Comparison of ENCODE assay signal across 1 cellular context in the genomic region with DNA sequence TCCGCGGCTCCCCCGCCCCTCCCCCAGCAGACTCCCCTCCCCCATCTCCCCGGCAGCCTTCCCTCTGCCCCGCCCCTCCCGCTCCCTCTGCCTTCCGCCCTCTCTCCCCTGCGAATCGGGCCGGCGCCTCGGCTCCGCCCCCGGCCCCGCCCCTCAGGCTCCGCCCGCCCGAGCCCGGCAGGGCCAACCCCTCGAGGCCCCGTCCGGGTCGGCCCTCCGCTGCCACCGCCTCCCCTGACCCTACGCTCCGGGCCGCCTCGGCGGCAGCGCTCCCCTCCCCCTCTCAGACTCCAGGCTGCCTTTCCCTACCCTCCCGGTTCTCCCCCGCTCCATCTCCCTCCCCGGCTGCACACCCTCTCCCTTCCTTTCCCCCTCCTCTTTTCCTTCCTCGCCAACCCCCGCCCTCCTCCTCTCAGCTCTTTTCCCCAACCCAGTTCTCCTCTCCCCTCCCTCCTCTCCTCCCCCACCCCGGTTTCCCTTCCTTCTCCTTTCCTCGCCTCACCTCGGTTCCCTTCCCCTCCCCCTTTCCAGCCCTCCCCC.
TF ChIP-seq lines count a peak whose summit lies in the region.

No MANE protein-coding gene starts in this region.

TF ChIP-seq in HEK293, 187 proteins besides CTCF, POLR2A, EP300 and RAD21 (continued from another document and continues in another):
- TF ChIP-seq, protein P1, sequence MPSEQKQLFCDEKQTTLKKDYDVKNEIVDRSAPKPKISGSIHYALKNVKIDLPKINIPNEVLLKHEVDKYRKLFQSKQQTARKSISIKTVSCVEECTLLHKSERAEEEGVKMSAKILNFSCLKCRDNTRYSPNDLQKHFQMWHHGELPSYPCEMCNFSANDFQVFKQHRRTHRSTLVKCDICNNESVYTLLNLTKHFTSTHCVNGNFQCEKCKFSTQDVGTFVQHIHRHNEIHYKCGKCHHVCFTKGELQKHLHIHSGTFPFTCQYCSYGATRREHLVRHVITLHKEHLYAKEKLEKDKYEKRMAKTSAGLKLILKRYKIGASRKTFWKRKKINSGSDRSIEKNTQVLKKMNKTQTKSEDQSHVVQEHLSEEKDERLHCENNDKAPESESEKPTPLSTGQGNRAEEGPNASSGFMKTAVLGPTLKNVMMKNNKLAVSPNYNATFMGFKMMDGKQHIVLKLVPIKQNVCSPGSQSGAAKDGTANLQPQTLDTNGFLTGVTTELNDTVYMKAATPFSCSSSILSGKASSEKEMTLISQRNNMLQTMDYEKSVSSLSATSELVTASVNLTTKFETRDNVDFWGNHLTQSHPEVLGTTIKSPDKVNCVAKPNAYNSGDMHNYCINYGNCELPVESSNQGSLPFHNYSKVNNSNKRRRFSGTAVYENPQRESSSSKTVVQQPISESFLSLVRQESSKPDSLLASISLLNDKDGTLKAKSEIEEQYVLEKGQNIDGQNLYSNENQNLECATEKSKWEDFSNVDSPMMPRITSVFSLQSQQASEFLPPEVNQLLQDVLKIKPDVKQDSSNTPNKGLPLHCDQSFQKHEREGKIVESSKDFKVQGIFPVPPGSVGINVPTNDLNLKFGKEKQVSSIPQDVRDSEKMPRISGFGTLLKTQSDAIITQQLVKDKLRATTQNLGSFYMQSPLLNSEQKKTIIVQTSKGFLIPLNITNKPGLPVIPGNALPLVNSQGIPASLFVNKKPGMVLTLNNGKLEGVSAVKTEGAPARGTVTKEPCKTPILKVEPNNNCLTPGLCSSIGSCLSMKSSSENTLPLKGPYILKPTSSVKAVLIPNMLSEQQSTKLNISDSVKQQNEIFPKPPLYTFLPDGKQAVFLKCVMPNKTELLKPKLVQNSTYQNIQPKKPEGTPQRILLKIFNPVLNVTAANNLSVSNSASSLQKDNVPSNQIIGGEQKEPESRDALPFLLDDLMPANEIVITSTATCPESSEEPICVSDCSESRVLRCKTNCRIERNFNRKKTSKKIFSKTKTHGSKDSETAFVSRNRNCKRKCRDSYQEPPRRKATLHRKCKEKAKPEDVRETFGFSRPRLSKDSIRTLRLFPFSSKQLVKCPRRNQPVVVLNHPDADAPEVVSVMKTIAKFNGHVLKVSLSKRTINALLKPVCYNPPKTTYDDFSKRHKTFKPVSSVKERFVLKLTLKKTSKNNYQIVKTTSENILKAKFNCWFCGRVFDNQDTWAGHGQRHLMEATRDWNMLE (tag by site-specific recombination; conservative IDR thresholded peaks at IDR 0.05; ENCODE audit: low read depth): no peak
- TF ChIP-seq KLF9 (tag by site-specific recombination; IDR thresholded peaks at IDR 0.05; ENCODE audit: low read depth) (peak; percentile 79; the same call in 1 of the 2 replicates), ZNF404 (tag by site-specific recombination; IDR thresholded peaks at IDR 0.05) (no peak), GFI1B (tag by site-specific recombination; IDR thresholded peaks at IDR 0.05) (no peak), YY2 (tag by site-specific recombination; IDR thresholded peaks at IDR 0.05) (no peak), ZNF202 (tag by site-specific recombination; IDR thresholded peaks at IDR 0.05; ENCODE audit: borderline replicate concordance) (no peak), ZFP41 (tag by site-specific recombination; IDR thresholded peaks at IDR 0.05; ENCODE audit: borderline replicate concordance) (no peak), ZNF670 (tag by site-specific recombination; IDR thresholded peaks at IDR 0.05; ENCODE audit: low read depth) (no peak), HOXC10 (CRISPR knock-in tag; IDR thresholded peaks at IDR 0.05) (no peak), ZFP69B (tag by site-specific recombination; IDR thresholded peaks at IDR 0.05) (peak; percentile 72; the same call in 1 of the 2 replicates), ZNF701 (tag by site-specific recombination; IDR thresholded peaks at IDR 0.05) (no peak), ZNF121 (tag by site-specific recombination; IDR thresholded peaks at IDR 0.05) (no peak), ZNF157 (tag by site-specific recombination; IDR thresholded peaks at IDR 0.05) (no peak), ZEB2 (tag by site-specific recombination; IDR thresholded peaks at IDR 0.05) (peak; percentile 89), ZNF416 (tag by site-specific recombination; IDR thresholded peaks at IDR 0.05) (no peak), ZNF843 (tag by site-specific recombination; IDR thresholded peaks at IDR 0.05) (peak; percentile 70), GLIS2 (tag by site-specific recombination; IDR thresholded peaks at IDR 0.05) (peak; percentile 23), ZNF791 (tag by site-specific recombination; IDR thresholded peaks at IDR 0.05) (no peak), ZBTB8A (tag by site-specific recombination; IDR thresholded peaks at IDR 0.05) (peak; percentile 20; the same call in 1 of the 2 replicates), ZSCAN23 (tag by site-specific recombination; IDR thresholded peaks at IDR 0.05) (peak; percentile 41; the same call in 1 of the 2 replicates), ZNF677 (tag by site-specific recombination; IDR thresholded peaks at IDR 0.05) (no peak), REPIN1 (tag by site-specific recombination; IDR thresholded peaks at IDR 0.05; ENCODE audit: low read depth) (no peak), TCF7L2 (IDR thresholded peaks at IDR 0.05; ENCODE audit: borderline replicate concordance, low read depth, low read length) (no peak), ZNF292 (tag by site-specific recombination; IDR thresholded peaks at IDR 0.05; ENCODE audit: borderline replicate concordance, low read depth) (no peak), ZNF423 (tag by site-specific recombination; IDR thresholded peaks at IDR 0.05) (peak; percentile 70), ZBTB17 (tag by site-specific recombination; IDR thresholded peaks at IDR 0.05) (peak; percentile 81), OSR2 (tag by site-specific recombination; IDR thresholded peaks at IDR 0.05) (no peak; the same call in 1 of the 2 replicates), ZNF473 (tag by site-specific recombination; IDR thresholded peaks at IDR 0.05) (no peak), ZNF184 (tag by site-specific recombination; IDR thresholded peaks at IDR 0.05) (no peak), ZNF664 (tag by site-specific recombination; IDR thresholded peaks at IDR 0.05) (no peak), ZNF302 (tag by site-specific recombination; IDR thresholded peaks at IDR 0.05; ENCODE audit: low read depth) (no peak), ZNF23 (tag by site-specific recombination; IDR thresholded peaks at IDR 0.05; ENCODE audit: borderline replicate concordance) (no peak), BCL11A (tag by site-specific recombination; IDR thresholded peaks at IDR 0.05; ENCODE audit: low read depth) (peak; percentile 92)
- TF ChIP-seq, protein P2, sequence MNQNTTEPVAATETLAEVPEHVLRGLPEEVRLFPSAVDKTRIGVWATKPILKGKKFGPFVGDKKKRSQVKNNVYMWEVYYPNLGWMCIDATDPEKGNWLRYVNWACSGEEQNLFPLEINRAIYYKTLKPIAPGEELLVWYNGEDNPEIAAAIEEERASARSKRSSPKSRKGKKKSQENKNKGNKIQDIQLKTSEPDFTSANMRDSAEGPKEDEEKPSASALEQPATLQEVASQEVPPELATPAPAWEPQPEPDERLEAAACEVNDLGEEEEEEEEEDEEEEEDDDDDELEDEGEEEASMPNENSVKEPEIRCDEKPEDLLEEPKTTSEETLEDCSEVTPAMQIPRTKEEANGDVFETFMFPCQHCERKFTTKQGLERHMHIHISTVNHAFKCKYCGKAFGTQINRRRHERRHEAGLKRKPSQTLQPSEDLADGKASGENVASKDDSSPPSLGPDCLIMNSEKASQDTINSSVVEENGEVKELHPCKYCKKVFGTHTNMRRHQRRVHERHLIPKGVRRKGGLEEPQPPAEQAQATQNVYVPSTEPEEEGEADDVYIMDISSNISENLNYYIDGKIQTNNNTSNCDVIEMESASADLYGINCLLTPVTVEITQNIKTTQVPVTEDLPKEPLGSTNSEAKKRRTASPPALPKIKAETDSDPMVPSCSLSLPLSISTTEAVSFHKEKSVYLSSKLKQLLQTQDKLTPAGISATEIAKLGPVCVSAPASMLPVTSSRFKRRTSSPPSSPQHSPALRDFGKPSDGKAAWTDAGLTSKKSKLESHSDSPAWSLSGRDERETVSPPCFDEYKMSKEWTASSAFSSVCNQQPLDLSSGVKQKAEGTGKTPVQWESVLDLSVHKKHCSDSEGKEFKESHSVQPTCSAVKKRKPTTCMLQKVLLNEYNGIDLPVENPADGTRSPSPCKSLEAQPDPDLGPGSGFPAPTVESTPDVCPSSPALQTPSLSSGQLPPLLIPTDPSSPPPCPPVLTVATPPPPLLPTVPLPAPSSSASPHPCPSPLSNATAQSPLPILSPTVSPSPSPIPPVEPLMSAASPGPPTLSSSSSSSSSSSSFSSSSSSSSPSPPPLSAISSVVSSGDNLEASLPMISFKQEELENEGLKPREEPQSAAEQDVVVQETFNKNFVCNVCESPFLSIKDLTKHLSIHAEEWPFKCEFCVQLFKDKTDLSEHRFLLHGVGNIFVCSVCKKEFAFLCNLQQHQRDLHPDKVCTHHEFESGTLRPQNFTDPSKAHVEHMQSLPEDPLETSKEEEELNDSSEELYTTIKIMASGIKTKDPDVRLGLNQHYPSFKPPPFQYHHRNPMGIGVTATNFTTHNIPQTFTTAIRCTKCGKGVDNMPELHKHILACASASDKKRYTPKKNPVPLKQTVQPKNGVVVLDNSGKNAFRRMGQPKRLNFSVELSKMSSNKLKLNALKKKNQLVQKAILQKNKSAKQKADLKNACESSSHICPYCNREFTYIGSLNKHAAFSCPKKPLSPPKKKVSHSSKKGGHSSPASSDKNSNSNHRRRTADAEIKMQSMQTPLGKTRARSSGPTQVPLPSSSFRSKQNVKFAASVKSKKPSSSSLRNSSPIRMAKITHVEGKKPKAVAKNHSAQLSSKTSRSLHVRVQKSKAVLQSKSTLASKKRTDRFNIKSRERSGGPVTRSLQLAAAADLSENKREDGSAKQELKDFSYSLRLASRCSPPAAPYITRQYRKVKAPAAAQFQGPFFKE (tag by site-specific recombination; IDR thresholded peaks at IDR 0.05; ENCODE audit: borderline replicate concordance): no peak
- TF ChIP-seq, protein P3, sequence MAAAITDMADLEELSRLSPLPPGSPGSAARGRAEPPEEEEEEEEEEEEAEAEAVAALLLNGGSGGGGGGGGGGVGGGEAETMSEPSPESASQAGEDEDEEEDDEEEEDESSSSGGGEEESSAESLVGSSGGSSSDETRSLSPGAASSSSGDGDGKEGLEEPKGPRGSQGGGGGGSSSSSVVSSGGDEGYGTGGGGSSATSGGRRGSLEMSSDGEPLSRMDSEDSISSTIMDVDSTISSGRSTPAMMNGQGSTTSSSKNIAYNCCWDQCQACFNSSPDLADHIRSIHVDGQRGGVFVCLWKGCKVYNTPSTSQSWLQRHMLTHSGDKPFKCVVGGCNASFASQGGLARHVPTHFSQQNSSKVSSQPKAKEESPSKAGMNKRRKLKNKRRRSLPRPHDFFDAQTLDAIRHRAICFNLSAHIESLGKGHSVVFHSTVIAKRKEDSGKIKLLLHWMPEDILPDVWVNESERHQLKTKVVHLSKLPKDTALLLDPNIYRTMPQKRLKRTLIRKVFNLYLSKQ (tag by site-specific recombination; IDR thresholded peaks at IDR 0.05; ENCODE audit: borderline replicate concordance): no peak
- TF ChIP-seq, protein P4, sequence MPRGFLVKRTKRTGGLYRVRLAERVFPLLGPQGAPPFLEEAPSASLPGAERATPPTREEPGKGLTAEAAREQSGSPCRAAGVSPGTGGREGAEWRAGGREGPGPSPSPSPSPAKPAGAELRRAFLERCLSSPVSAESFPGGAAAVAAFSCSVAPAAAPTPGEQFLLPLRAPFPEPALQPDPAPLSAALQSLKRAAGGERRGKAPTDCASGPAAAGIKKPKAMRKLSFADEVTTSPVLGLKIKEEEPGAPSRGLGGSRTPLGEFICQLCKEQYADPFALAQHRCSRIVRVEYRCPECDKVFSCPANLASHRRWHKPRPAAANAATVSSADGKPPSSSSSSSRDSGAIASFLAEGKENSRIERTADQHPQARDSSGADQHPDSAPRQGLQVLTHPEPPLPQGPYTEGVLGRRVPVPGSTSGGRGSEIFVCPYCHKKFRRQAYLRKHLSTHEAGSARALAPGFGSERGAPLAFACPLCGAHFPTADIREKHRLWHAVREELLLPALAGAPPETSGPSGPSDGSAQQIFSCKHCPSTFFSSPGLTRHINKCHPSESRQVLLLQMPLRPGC (tag by site-specific recombination; IDR thresholded peaks at IDR 0.05): peak; percentile 11; the same call in 1 of the 2 replicates
- TF ChIP-seq, protein P5, sequence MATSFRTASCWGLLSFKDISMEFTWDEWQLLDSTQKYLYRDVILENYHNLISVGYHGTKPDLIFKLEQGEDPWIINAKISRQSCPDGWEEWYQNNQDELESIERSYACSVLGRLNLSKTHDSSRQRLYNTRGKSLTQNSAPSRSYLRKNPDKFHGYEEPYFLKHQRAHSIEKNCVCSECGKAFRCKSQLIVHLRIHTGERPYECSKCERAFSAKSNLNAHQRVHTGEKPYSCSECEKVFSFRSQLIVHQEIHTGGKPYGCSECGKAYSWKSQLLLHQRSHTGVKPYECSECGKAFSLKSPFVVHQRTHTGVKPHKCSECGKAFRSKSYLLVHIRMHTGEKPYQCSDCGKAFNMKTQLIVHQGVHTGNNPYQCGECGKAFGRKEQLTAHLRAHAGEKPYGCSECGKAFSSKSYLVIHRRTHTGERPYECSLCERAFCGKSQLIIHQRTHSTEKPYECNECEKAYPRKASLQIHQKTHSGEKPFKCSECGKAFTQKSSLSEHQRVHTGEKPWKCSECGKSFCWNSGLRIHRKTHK (tag by site-specific recombination; IDR thresholded peaks at IDR 0.05): no peak
- TF ChIP-seq, protein P6, sequence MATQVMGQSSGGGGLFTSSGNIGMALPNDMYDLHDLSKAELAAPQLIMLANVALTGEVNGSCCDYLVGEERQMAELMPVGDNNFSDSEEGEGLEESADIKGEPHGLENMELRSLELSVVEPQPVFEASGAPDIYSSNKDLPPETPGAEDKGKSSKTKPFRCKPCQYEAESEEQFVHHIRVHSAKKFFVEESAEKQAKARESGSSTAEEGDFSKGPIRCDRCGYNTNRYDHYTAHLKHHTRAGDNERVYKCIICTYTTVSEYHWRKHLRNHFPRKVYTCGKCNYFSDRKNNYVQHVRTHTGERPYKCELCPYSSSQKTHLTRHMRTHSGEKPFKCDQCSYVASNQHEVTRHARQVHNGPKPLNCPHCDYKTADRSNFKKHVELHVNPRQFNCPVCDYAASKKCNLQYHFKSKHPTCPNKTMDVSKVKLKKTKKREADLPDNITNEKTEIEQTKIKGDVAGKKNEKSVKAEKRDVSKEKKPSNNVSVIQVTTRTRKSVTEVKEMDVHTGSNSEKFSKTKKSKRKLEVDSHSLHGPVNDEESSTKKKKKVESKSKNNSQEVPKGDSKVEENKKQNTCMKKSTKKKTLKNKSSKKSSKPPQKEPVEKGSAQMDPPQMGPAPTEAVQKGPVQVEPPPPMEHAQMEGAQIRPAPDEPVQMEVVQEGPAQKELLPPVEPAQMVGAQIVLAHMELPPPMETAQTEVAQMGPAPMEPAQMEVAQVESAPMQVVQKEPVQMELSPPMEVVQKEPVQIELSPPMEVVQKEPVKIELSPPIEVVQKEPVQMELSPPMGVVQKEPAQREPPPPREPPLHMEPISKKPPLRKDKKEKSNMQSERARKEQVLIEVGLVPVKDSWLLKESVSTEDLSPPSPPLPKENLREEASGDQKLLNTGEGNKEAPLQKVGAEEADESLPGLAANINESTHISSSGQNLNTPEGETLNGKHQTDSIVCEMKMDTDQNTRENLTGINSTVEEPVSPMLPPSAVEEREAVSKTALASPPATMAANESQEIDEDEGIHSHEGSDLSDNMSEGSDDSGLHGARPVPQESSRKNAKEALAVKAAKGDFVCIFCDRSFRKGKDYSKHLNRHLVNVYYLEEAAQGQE (tag by site-specific recombination; IDR thresholded peaks at IDR 0.05): no peak
